Comparison of ENCODE assay signal across 24 cellular contexts in genomic region chr18:78754311-78755043, GRCh38.
DNase-seq lines count a peak whose midpoint lies in the region; ATAC-seq and TF ChIP-seq lines count a peak whose summit lies in the region.
"Had no signal": no experiment of that assay in that cellular context is flagged by ENCODE, and none has a peak within 500 bp of the region (broad histone marks: within the 10 kb centered on the region; RNA-seq: fewer than 3 reads in every experiment).

No MANE protein-coding gene starts in this region.

- no peak overlapping the region for H2AK5ac ChIP-seq in neuronal stem cell (ENCODE audit: low read depth, low read length)

- no peaks in the 10 kb centered on the region for H3K4me1 ChIP-seq in neuronal stem cell (ENCODE audit: control insufficient read depth in 2 of 2, insufficient read depth in 1 of 2, low read depth in 1 of 2, low read length in 2 of 2)
- H3K4me1 ChIP-seq in stomach: no peaks in the 10 kb centered on the region
- H3K4me1 ChIP-seq: SJSA1 had no signal

- H3K4me2 ChIP-seq in neuronal stem cell (ENCODE audit: insufficient read depth, low read length, poor library complexity, severe bottlenecking): no peak overlapping the region

- WGBS in neuronal stem cell (ENCODE audit: extremely low coverage in 2 of 2, insufficient read length in 2 of 2, insufficient replicate concordance in 1 of 2), 2 donors: no CpG with 5 or more reads among the region's 23 CpGs
- WGBS in stomach, 5 donors: 90 to 94% (median 92%) methylated on average over 7 to 23 of the region's 23 CpGs

- no peak overlapping the region for H2BK120ac ChIP-seq in neuronal stem cell (ENCODE audit: low read depth, low read length)

- H3K36me3 ChIP-seq in neuronal stem cell (replicated peaks in 1 of 2; ENCODE audit: control insufficient read depth in 2 of 2, insufficient read depth in 2 of 2, low read length in 2 of 2) (no peaks in the 10 kb centered on the region), stomach (no peaks in the 10 kb centered on the region)
- H3K36me3 ChIP-seq: SJSA1 had no signal

- POLR2A ChIA-PET in GM10248 (lab: Yijun Ruan, JAX): no interaction called here
- POLR2A ChIA-PET in CD4-positive, alpha-beta T cell (lab: Charles Lee): no interaction called here

- H3K27ac Mint-ChIP-seq in chondrocyte (ENCODE audit: unreplicated experiment): no peak overlapping the region
- no peak overlapping the region for H3K27ac Mint-ChIP-seq in CD4-positive, alpha-beta T cell
- H3K27ac Mint-ChIP-seq: CD4-positive, CD25-positive, alpha-beta regulatory T cell; H9; HFFc6 had no signal

- peaks cover 11% of the 10 kb centered on the region for H3K9me3 Mint-ChIP-seq in chondrocyte (ENCODE audit: low read depth)
- H3K9me3 Mint-ChIP-seq in CD4-positive, alpha-beta T cell: peaks cover 2% of the 10 kb centered on the region

- H3K27me3 ChIP-seq in neuronal stem cell (ENCODE audit: control insufficient read depth in 3 of 3, insufficient read depth in 3 of 3, low read depth in 1 of 3, low read length in 3 of 3): no peaks in the 10 kb centered on the region
- peaks cover 0 to 19% (median 0%) of the 10 kb centered on the region in 3 donors for H3K27me3 ChIP-seq in stomach
- H3K27me3 ChIP-seq in CD4-positive, alpha-beta T cell (ENCODE audit: control insufficient read depth, insufficient read depth, low read length): no peaks in the 10 kb centered on the region
- H3K27me3 ChIP-seq: SJSA1 had no signal

- no peak for TF ChIP-seq POLR2A in stomach (IDR thresholded peaks at IDR 0.05)

- no peak overlapping the region for H4K91ac ChIP-seq in neuronal stem cell (ENCODE audit: low read depth, low read length, poor library complexity)

- TF ChIP-seq CTCF in chondrocyte (IDR thresholded peaks at IDR 0.05) (no peak), stomach (IDR thresholded peaks at IDR 0.05) (no peak), GM10248 (IDR thresholded peaks at IDR 0.05; ENCODE audit: control extremely low read depth, extremely low read depth, low read depth, missing control alignments) (no peak)
- no peak for TF ChIP-seq CTCF in CD4-positive, alpha-beta T cell (IDR thresholded peaks at IDR 0.05)

- no peak overlapping the region for H3K14ac ChIP-seq in neuronal stem cell (ENCODE audit: low read length)

- no peak for TF ChIP-seq EP300 in stomach (IDR thresholded peaks at IDR 0.05)

- no peak overlapping the region for H2BK5ac ChIP-seq in neuronal stem cell (ENCODE audit: low read length)

- no peak overlapping the region for H3K23ac ChIP-seq in neuronal stem cell (ENCODE audit: low read depth, low read length, poor library complexity)

- H3K4me3 ChIP-seq in neuronal stem cell (ENCODE audit: low read length in 2 of 2) (no peak overlapping the region), stomach (no peak overlapping the region)
- H3K4me3 ChIP-seq: GM12878, GM23248, K562, SJSA1 had no signal

- DNase-seq in chondrocyte (ENCODE audit: low spot score) (peak; percentile 72), ecto neural progenitor cell (ENCODE audit: low spot score) (peak; percentile 29), neuronal stem cell (ENCODE audit: low spot score) (no peak), stomach (peak; percentile 16), GM10248 (ENCODE audit: extremely low spot score) (no peak), NCI-H345 treated with DMSO at 0.1 percent for 48 hours (lab: John Stamatoyannopoulos, UW; ENCODE audit: unreplicated experiment) (no peak)
- DNase-seq in CD4-positive, alpha-beta T cell: no peak
- DNase-seq: CD4-positive, CD25-positive, alpha-beta regulatory T cell; COR-L47; DMS79 treated with DMSO at 0.1 percent for 48 hours; GM23248; H9; HFFc6; MM.1S; NCI-H1048; NCI-H1436; NCI-H2029; NCI-H345; NCI-H524 treated with DMSO at 0.1 percent for 48 hours; NCI-H82 had no signal

- no peaks in the 10 kb centered on the region for H3K36me3 Mint-ChIP-seq in chondrocyte (ENCODE audit: low read depth)
- no peaks in the 10 kb centered on the region for H3K36me3 Mint-ChIP-seq in CD4-positive, alpha-beta T cell (ENCODE audit: low read depth)
- H3K36me3 Mint-ChIP-seq: CD4-positive, CD25-positive, alpha-beta regulatory T cell had no signal

- H3K4me3 Mint-ChIP-seq in chondrocyte (ENCODE audit: unreplicated experiment): no peak overlapping the region
- no peak overlapping the region for H3K4me3 Mint-ChIP-seq in CD4-positive, alpha-beta T cell
- H3K4me3 Mint-ChIP-seq: CD4-positive, CD25-positive, alpha-beta regulatory T cell; H9; HFFc6 had no signal

- peaks cover 3% of the 10 kb centered on the region for H3K79me1 ChIP-seq in neuronal stem cell (ENCODE audit: low read depth, low read length)

- no peak overlapping the region for H3K4ac ChIP-seq in neuronal stem cell (ENCODE audit: low read length)

- no peak overlapping the region for H3K27ac ChIP-seq in neuronal stem cell (replicated peaks; ENCODE audit: low read length)
- no peak overlapping the region for H3K27ac ChIP-seq in stomach
- no peak overlapping the region for H3K27ac ChIP-seq in CD4-positive, alpha-beta T cell (ENCODE audit: low read depth, low read length)
- H3K27ac ChIP-seq: GM23248, SJSA1 had no signal

- no peak overlapping the region for H3K18ac ChIP-seq in neuronal stem cell (ENCODE audit: low read length)

- CTCF ChIA-PET in GM10248 (lab: Yijun Ruan, JAX): no interaction called here
- CTCF ChIA-PET in CD4-positive, alpha-beta T cell (lab: Charles Lee): no interaction called here

- H2BK15ac ChIP-seq in neuronal stem cell (ENCODE audit: low read length): no peak overlapping the region

- H3K27me3 Mint-ChIP-seq in chondrocyte (ENCODE audit: low read depth): peaks cover 3% of the 10 kb centered on the region
- H3K27me3 Mint-ChIP-seq in CD4-positive, alpha-beta T cell: peaks cover 12% of the 10 kb centered on the region
- H3K27me3 Mint-ChIP-seq: CD4-positive, CD25-positive, alpha-beta regulatory T cell had no signal

- H2BK12ac ChIP-seq in neuronal stem cell (ENCODE audit: low read length): no peak overlapping the region

- H3K9ac ChIP-seq in neuronal stem cell (ENCODE audit: low read depth, low read length, poor library complexity): no peak overlapping the region
- H3K9ac ChIP-seq: GM23248 had no signal

- peak overlapping the region; percentile 56 for H4K8ac ChIP-seq in neuronal stem cell (ENCODE audit: low read depth, low read length)

- intact Hi-C loops in stomach (cut with DNase I; ENCODE audit: low total_unique reads): no loop called here
- intact Hi-C loops in CD4-positive, alpha-beta T cell (cut with DNase I, micrococcal nuclease): no loop called here

- H3K9me3 ChIP-seq in neuronal stem cell (replicated peaks in 1 of 2; ENCODE audit: control insufficient read depth in 2 of 2, insufficient read depth in 1 of 2, low read depth in 1 of 2, low read length in 2 of 2) (no peaks in the 10 kb centered on the region), stomach (peaks cover 0 to 7% (median 0%) of the 10 kb centered on the region in 4 donors)
- H3K9me3 ChIP-seq in CD4-positive, alpha-beta T cell (ENCODE audit: control insufficient read depth, low read length): no peaks in the 10 kb centered on the region

- no peak for ATAC-seq in CD4-positive, alpha-beta T cell (ENCODE audit: poor library complexity)
- ATAC-seq: GM12878, K562, Panc1 had no signal

- H2AFZ ChIP-seq in neuronal stem cell (ENCODE audit: low read length): no peak overlapping the region
- H2AFZ ChIP-seq: GM23248 had no signal

- H3K4me1 Mint-ChIP-seq in chondrocyte (ENCODE audit: low read depth): no peaks in the 10 kb centered on the region
- H3K4me1 Mint-ChIP-seq in CD4-positive, alpha-beta T cell (ENCODE audit: low read depth): no peaks in the 10 kb centered on the region
- H3K4me1 Mint-ChIP-seq: H9 had no signal

Comparison
In these comparisons a context has a peak if more than half of its experiments do, and no peak if none do; other contexts are left out.
1. DNase-seq: peak in chondrocyte (single experiment), ecto neural progenitor cell (single experiment) and stomach (single experiment); none in neuronal stem cell (single experiment), GM10248 (single experiment), CD4-positive, alpha-beta T cell (0 of 10) and NCI-H345 treated with DMSO at 0.1 percent for 48 hours (single experiment).